ENCODE assay signal across 8 cellular contexts in the genomic region with DNA sequence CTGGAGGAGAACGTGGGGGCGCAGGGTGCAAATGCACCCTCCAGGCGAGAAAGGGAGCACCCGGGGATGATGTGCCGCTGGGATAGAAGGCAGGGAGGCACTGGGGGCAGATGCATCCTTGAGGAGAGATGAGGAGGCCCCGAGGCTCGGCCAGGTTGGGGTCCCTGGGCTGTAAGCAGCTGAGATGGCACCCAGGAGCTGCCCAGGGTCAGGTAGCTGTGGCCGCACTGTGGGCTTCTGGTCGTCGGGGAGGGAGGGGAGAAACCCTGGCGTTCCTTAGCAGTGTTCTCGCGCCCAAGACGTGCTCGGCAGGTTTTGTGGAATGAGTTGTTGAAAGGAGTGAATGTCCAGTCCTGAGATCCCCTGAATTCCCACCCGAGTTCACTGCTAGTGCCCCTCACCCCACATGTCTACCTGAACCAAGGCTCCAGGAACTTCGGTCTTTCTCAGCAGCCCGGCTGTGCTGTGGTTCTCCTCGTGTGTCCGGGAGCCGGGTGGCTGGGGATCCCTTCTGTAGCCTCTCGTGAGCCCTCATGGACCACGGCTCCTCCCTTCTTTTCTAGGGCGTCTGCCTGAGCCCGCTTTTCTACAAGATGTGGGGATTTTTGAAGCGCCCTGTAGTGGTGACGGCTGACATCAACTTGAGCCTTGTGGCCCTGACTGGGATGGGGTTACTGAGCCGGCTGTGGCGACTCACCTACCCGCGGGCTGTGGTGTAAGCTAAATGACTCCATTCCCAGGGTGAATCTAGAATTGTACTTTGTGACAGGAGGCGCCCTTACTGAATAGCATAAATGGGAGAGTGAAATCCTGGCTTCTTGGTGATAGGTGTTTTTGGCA. TPM values are rescaled to one million over a fixed set of nuclear protein-coding genes. Genes with fewer than 3 reads are reported as not detected.
DNase-seq lines count a peak whose midpoint lies in the region; ATAC-seq and TF ChIP-seq lines count a peak whose summit lies in the region.

No MANE protein-coding gene starts in this region.

- no peaks in the 10 kb centered on the region for H3K9me3 Mint-ChIP-seq in activated CD4-positive, alpha-beta memory T cell treated with anti-CD3 and anti-CD28 coated beads for 36 hours
- no peaks in the 10 kb centered on the region for H3K9me3 Mint-ChIP-seq in nephron progenitor cell

- H3K9me2 ChIP-seq in Karpas-422 (replicated peaks; ENCODE audit: insufficient read depth, low read length), result no peaks in the 10 kb centered on the region

- H3K4me1 ChIP-seq in DND-41 (ENCODE audit: insufficient read depth, low read length), result peaks cover 51% of the 10 kb centered on the region
- peaks cover 12% of the 10 kb centered on the region for H3K4me1 ChIP-seq in Karpas-422 (ENCODE audit: low read length)
- H3K4me1 ChIP-seq in endocrine pancreas (ENCODE audit: control insufficient read depth, insufficient read depth, low read length), result no peaks in the 10 kb centered on the region
- peaks cover 9 to 25% (median 16%) of the 10 kb centered on the region in 4 donors for H3K4me1 ChIP-seq in transverse colon

- peaks cover 50% of the 10 kb centered on the region for H3K4me1 Mint-ChIP-seq in activated CD4-positive, alpha-beta memory T cell treated with anti-CD3 and anti-CD28 coated beads for 36 hours (ENCODE audit: low read depth)
- peaks cover 34% of the 10 kb centered on the region for H3K4me1 Mint-ChIP-seq in nephron progenitor cell

- peaks cover 11% of the 10 kb centered on the region for H3K36me3 Mint-ChIP-seq in activated CD4-positive, alpha-beta memory T cell treated with anti-CD3 and anti-CD28 coated beads for 36 hours
- H3K36me3 Mint-ChIP-seq in nephron progenitor cell (ENCODE audit: low read depth), result peaks cover 46% of the 10 kb centered on the region

- POLR2A ChIA-PET in activated CD4-positive, alpha-beta memory T cell treated with anti-CD3 and anti-CD28 coated beads for 36 hours (lab: Charles Lee), result interaction anchor here (0.6 to 1.1 kb wide), 2 partner anchors 101 to 851 kb away, joined by 3 to 4 read pairs; partner anchors contain the start of gene SETX

- CTCF ChIA-PET in activated CD4-positive, alpha-beta memory T cell treated with anti-CD3 and anti-CD28 coated beads for 36 hours (lab: Charles Lee), result interaction anchor here (0.9 to 2.4 kb wide), 8 partner anchors 26 to 755 kb away, joined by 3 to 10 read pairs (median 4); partner anchors contain the start of gene RAPGEF1

- H2AFZ ChIP-seq in DND-41 (ENCODE audit: low read depth, low read length) (peak overlapping the region; percentile 90), Karpas-422 (ENCODE audit: low read length) (no peak overlapping the region)

- H3K27me3 ChIP-seq in DND-41 (ENCODE audit: insufficient read depth, low read length, poor library complexity) (no peaks in the 10 kb centered on the region), Karpas-422 (ENCODE audit: low read length) (no peaks in the 10 kb centered on the region), endocrine pancreas (ENCODE audit: control insufficient read depth, insufficient read depth, low read length) (no peaks in the 10 kb centered on the region), transverse colon (no peaks in the 10 kb centered on the region)

- H3K4me3 ChIP-seq in DND-41 (ENCODE audit: low read depth in 1 of 2, low read length in 2 of 2) (peak overlapping the region; percentile 65 to 96; a peak in 3 of 4 replicates), Karpas-422 (ENCODE audit: low read length) (peak overlapping the region; percentile 93), endocrine pancreas (ENCODE audit: control insufficient read depth, insufficient read depth, low read length) (peak overlapping the region; percentile 32), transverse colon (peak overlapping the region; percentile 67 to 89 (median 79))

- no peak for TF ChIP-seq POLR2A in transverse colon (IDR thresholded peaks at IDR 0.05)

- H4K20me1 ChIP-seq in DND-41 (ENCODE audit: insufficient read depth, low read length) (no peaks in the 10 kb centered on the region), Karpas-422 (ENCODE audit: insufficient read depth, low read depth, low read length) (0 out of 2 replicates have a peak, but pooled peaks cover 3% of the 10 kb centered on the region)

- no peak for ATAC-seq in DND-41 (ENCODE audit: insufficient read depth, low read depth)
- ATAC-seq in HG02884 (IDR thresholded peaks at IDR 0.05; ENCODE audit: unreplicated experiment), result no peak

- TF ChIP-seq CTCF in DND-41 (IDR thresholded peaks at IDR 0.05; ENCODE audit: borderline replicate concordance, extremely low read depth, low read length, poor library complexity, severe bottlenecking), result no peak
- TF ChIP-seq CTCF in nephron progenitor cell (IDR thresholded peaks at IDR 0.05), result no peak
- no peak for TF ChIP-seq CTCF in transverse colon (IDR thresholded peaks at IDR 0.05)

- H3K4me2 ChIP-seq in DND-41 (ENCODE audit: insufficient read depth, low read length) (peak overlapping the region; percentile 99), Karpas-422 (ENCODE audit: low read depth, low read length, poor library complexity, severe bottlenecking) (peak overlapping the region; percentile 95)

- intact Hi-C loops in activated CD4-positive, alpha-beta memory T cell treated with anti-CD3 and anti-CD28 coated beads for 36 hours (cut with micrococcal nuclease), result loop anchor here (2.0 to 5.0 kb wide), 8 partner anchors 27 to 848 kb away; partner anchors contain the start of genes FAM78A, MED27, SETX and UCK1
- intact Hi-C loops in transverse colon (cut with DNase I; ENCODE audit: low total_unique reads), result no loop called here

- H3K9ac ChIP-seq in DND-41 (ENCODE audit: low read depth, low read length), result peak overlapping the region; percentile 90
- H3K9ac ChIP-seq in Karpas-422 (ENCODE audit: low read length), result peak overlapping the region; percentile 91
- peak overlapping the region; percentile 85 for H3K9ac ChIP-seq in endocrine pancreas (ENCODE audit: control insufficient read depth, insufficient read depth, low read length)

- no peak for TF ChIP-seq EP300 in transverse colon (IDR thresholded peaks at IDR 0.05; ENCODE audit: low read depth)

- H3K27ac ChIP-seq in DND-41 (ENCODE audit: low read length), result peak overlapping the region; percentile 73
- no peak overlapping the region; the same call in 1 of the 2 replicates for H3K27ac ChIP-seq in Karpas-422 (ENCODE audit: low read length)
- H3K27ac ChIP-seq in transverse colon, result peak overlapping the region; percentile 74 to 87 (median 82)

- H3K27me3 Mint-ChIP-seq in activated CD4-positive, alpha-beta memory T cell treated with anti-CD3 and anti-CD28 coated beads for 36 hours, result no peaks in the 10 kb centered on the region
- H3K27me3 Mint-ChIP-seq in nephron progenitor cell (ENCODE audit: low read depth, poor library complexity), result peaks cover 3% of the 10 kb centered on the region

- H3K9me3 ChIP-seq in DND-41 (ENCODE audit: insufficient read depth, low read length, severe bottlenecking) (no peaks in the 10 kb centered on the region), Karpas-422 (ENCODE audit: low read length) (no peaks in the 10 kb centered on the region), endocrine pancreas (ENCODE audit: control insufficient read depth, low read length) (no peaks in the 10 kb centered on the region), transverse colon (no peaks in the 10 kb centered on the region)

- 22% methylated on average over 32 of the region's 32 CpGs; no CpG with 5 or more reads in 1 of the 2 donors for WGBS in transverse colon (ENCODE audit: low coverage in 1 of 2), 2 donors

- peak overlapping the region; percentile 85 for H3K27ac Mint-ChIP-seq in activated CD4-positive, alpha-beta memory T cell treated with anti-CD3 and anti-CD28 coated beads for 36 hours
- no peak overlapping the region for H3K27ac Mint-ChIP-seq in nephron progenitor cell

- peak overlapping the region; percentile 97 for H3K4me3 Mint-ChIP-seq in activated CD4-positive, alpha-beta memory T cell treated with anti-CD3 and anti-CD28 coated beads for 36 hours
- peak overlapping the region; percentile 97 for H3K4me3 Mint-ChIP-seq in nephron progenitor cell

- H3K79me2 ChIP-seq in DND-41 (ENCODE audit: insufficient read depth, low read length), result peaks cover 24% of the 10 kb centered on the region
- H3K79me2 ChIP-seq in Karpas-422 (ENCODE audit: low read length), result peaks cover 17% of the 10 kb centered on the region

- DNase-seq in DND-41 (peak; percentile 35), Karpas-422 (no peak), nephron progenitor cell (peak; percentile 21), transverse colon (peak; percentile 18), iPS-NIHi11 (ENCODE audit: low spot score) (no peak)
- DNase-seq in activated CD4-positive, alpha-beta memory T cell treated with anti-CD3 and anti-CD28 coated beads for 36 hours, result peak; percentile 93

- H3K36me3 ChIP-seq in DND-41 (ENCODE audit: insufficient read depth, low read length) (peaks cover 22% of the 10 kb centered on the region), Karpas-422 (ENCODE audit: insufficient read depth, low read length) (peaks cover 14% of the 10 kb centered on the region; the same call in 1 of the 2 replicates), endocrine pancreas (ENCODE audit: control insufficient read depth, insufficient read depth, low read length) (peaks cover 3% of the 10 kb centered on the region), transverse colon (no peaks in the 10 kb centered on the region)

- in situ Hi-C loops in transverse colon (cut with MboI; ENCODE audit: low pct_ligation_motif_present in 1 of 4, low pct_unique_long_range_greater_than_20kb in 1 of 4, low sequenced_read_pairs in 3 of 4), result no loop called here

RNA-seq across cellular contexts. Expression of gene POMT1, which starts 1.1 kb away (rescaled TPM):
- 29.0 and 33.9 TPM in 2 replicates for total RNA-seq in Karpas-422 (2014; rRNA removed; shearing (Covaris generic); ENCODE audit: low replicate concordance)
- total RNA-seq in activated CD4-positive, alpha-beta memory T cell treated with anti-CD3 and anti-CD28 coated beads for 36 hours, result 10 to 100 TPM; 42.8 to 43.2 TPM
- 100 to 1,000 TPM in 1 of 4 donors, 10 to 100 TPM in 3; 37.5 to 178 (median 69.5) TPM for total RNA-seq in transverse colon

RNA-seq across cellular contexts. Expression of gene UCK1, which starts 27.2 kb away (rescaled TPM):
- 8.0 and 23.5 TPM in 2 replicates for total RNA-seq in Karpas-422 (2014; rRNA removed; shearing (Covaris generic); ENCODE audit: low replicate concordance)
- 10 to 100 TPM; 15.7 to 18.6 TPM for total RNA-seq in activated CD4-positive, alpha-beta memory T cell treated with anti-CD3 and anti-CD28 coated beads for 36 hours
- total RNA-seq in transverse colon, result 10 to 100 TPM; 10.5 to 63.6 (median 35.3) TPM

RNA-seq across cellular contexts. Expression of gene PRRT1B, which starts 41.5 kb away (rescaled TPM):
- not detected in 2 replicates for total RNA-seq in Karpas-422 (2014; rRNA removed; shearing (Covaris generic); ENCODE audit: low replicate concordance)
- total RNA-seq in activated CD4-positive, alpha-beta memory T cell treated with anti-CD3 and anti-CD28 coated beads for 36 hours, result not detected
- 10 to 100 TPM in 1 of 4 donors, 1 to 10 TPM in 2, not detected in 1; 1.6 to 12.3 (median 5.7) TPM for total RNA-seq in transverse colon

Comparison
In these comparisons a context has a peak if more than half of its experiments do, and no peak if none do; other contexts are left out.
1. DNase-seq: peak in DND-41 (single experiment), activated CD4-positive, alpha-beta memory T cell treated with anti-CD3 and anti-CD28 coated beads for 36 hours (single experiment), nephron progenitor cell (single experiment) and transverse colon (single experiment); none in Karpas-422 (single experiment) and iPS-NIHi11 (single experiment).
2. H3K4me3 ChIP-seq: peak in every context shown above with its lines; median percentile 93 in Karpas-422; 80 in DND-41; 79 in transverse colon; 32 in endocrine pancreas.
3. Peak in every context shown above with its lines, with median percentiles within 50 percentile points of each other: H3K9ac ChIP-seq.